ENCODE assay signal across 15 cellular contexts in genomic region chr18:9330419-9330818, GRCh38. TPM values are rescaled to one million over a fixed set of nuclear protein-coding genes. Genes with fewer than 3 reads are reported as not detected.
A peak's percentile ranks its signal among the peaks of the same experiment; 100 is the strongest.
DNase-seq lines count a peak whose midpoint lies in the region; ATAC-seq and TF ChIP-seq lines count a peak whose summit lies in the region.
"Had no signal": no experiment of that assay in that cellular context is flagged by ENCODE, and none has a peak within 500 bp of the region (broad histone marks: within the 10 kb centered on the region; RNA-seq: fewer than 3 reads in every experiment).

No MANE protein-coding gene starts in this region.

- no peaks in the 10 kb centered on the region for H3K36me3 ChIP-seq in neural progenitor cell

- H2AFZ ChIP-seq in neural progenitor cell (replicated peaks), result no peak overlapping the region

- H4K20me1 ChIP-seq in neural progenitor cell (ENCODE audit: low read depth), result no peaks in the 10 kb centered on the region

- peaks cover 4% of the 10 kb centered on the region for H3K4me1 Mint-ChIP-seq in activated T-helper 17 cell treated with anti-CD3 and anti-CD28 coated beads, Interleukin-2, amount 50 U/mL, for 72 hours
- peaks cover 10% of the 10 kb centered on the region for H3K4me1 Mint-ChIP-seq in neural progenitor cell
- H3K4me1 Mint-ChIP-seq in activated T-helper 2 cell treated with anti-CD3 and anti-CD28 coated beads, Interferon-gamma antibody, Interleukin-2, Interleukin-4, amounts not matched to agents 10 μg/mL and 5 μg/mL and 100 μg/mL, durations not matched to agents 14 hours and 24 hours and 36 hours (ENCODE audit: low read depth), result peaks cover 3% of the 10 kb centered on the region

- peaks cover 3% of the 10 kb centered on the region for H3K79me2 ChIP-seq in neural progenitor cell (ENCODE audit: low read depth)

- no peak for ATAC-seq in activated T-helper 17 cell treated with anti-CD3 and anti-CD28 coated beads, Interleukin-2, amount 50 U/mL, for 72 hours (replicated peaks)
- ATAC-seq in left lobe of liver, result no peak
- ATAC-seq: CD8-positive, alpha-beta T cell; GM12878 had no signal

- H3F3A ChIP-seq in neural progenitor cell (ENCODE audit: low read depth), result peaks cover 15% of the 10 kb centered on the region

- no peak overlapping the region for H3K4me2 ChIP-seq in neural progenitor cell

- H3K9me3 ChIP-seq in neural progenitor cell (ENCODE audit: low read depth), result no peaks in the 10 kb centered on the region
- H3K9me3 ChIP-seq: Caco-2 had no signal

- peaks cover 3% of the 10 kb centered on the region for H3K27me3 Mint-ChIP-seq in activated T-helper 17 cell treated with anti-CD3 and anti-CD28 coated beads, Interleukin-2, amount 50 U/mL, for 72 hours
- H3K27me3 Mint-ChIP-seq in neural progenitor cell (ENCODE audit: insufficient read depth, low read depth), result peaks cover 5% of the 10 kb centered on the region
- peaks cover 50% of the 10 kb centered on the region for H3K27me3 Mint-ChIP-seq in activated T-helper 2 cell treated with anti-CD3 and anti-CD28 coated beads, Interferon-gamma antibody, Interleukin-2, Interleukin-4, amounts not matched to agents 10 μg/mL and 5 μg/mL and 100 μg/mL, durations not matched to agents 14 hours and 24 hours and 36 hours (ENCODE audit: low read depth)

- H3K4me3 Mint-ChIP-seq in activated T-helper 17 cell treated with anti-CD3 and anti-CD28 coated beads, Interleukin-2, amount 50 U/mL, for 72 hours, result no peak overlapping the region
- H3K4me3 Mint-ChIP-seq in neural progenitor cell, result no peak overlapping the region
- H3K4me3 Mint-ChIP-seq in activated T-helper 2 cell treated with anti-CD3 and anti-CD28 coated beads, Interferon-gamma antibody, Interleukin-2, Interleukin-4, amounts not matched to agents 10 μg/mL and 5 μg/mL and 100 μg/mL, durations not matched to agents 14 hours and 24 hours and 36 hours (ENCODE audit: low read depth), result no peak overlapping the region
- H3K4me3 Mint-ChIP-seq: B cell; CD14-positive monocyte; CD8-positive, alpha-beta T cell; HFFc6 had no signal

- H3K4me3 ChIP-seq in neural progenitor cell, result no peak overlapping the region
- H3K4me3 ChIP-seq: GM12878 had no signal

- H3K27ac ChIP-seq in C4-2B (peak overlapping the region; percentile 26; the same call in 1 of the 2 replicates), neural progenitor cell (no peak overlapping the region)

- peak overlapping the region; percentile 5 for H3K27ac Mint-ChIP-seq in activated T-helper 17 cell treated with anti-CD3 and anti-CD28 coated beads, Interleukin-2, amount 50 U/mL, for 72 hours
- H3K27ac Mint-ChIP-seq in neural progenitor cell, result no peak overlapping the region
- H3K27ac Mint-ChIP-seq in activated T-helper 2 cell treated with anti-CD3 and anti-CD28 coated beads, Interferon-gamma antibody, Interleukin-2, Interleukin-4, amounts not matched to agents 10 μg/mL and 5 μg/mL and 100 μg/mL, durations not matched to agents 14 hours and 24 hours and 36 hours, result no peak overlapping the region
- H3K27ac Mint-ChIP-seq: B cell; CD8-positive, alpha-beta T cell; HFFc6 had no signal

- no peak overlapping the region for H3K9ac ChIP-seq in neural progenitor cell

- no peaks in the 10 kb centered on the region for H3K4me1 ChIP-seq in neural progenitor cell
- H3K4me1 ChIP-seq: Caco-2 had no signal

- intact Hi-C loops in activated T-helper 2 cell treated with anti-CD3 and anti-CD28 coated beads, Interferon-gamma antibody, Interleukin-2, Interleukin-4, amounts not matched to agents 10 μg/mL and 5 μg/mL and 100 μg/mL, durations not matched to agents 14 hours and 24 hours and 36 hours (cut with micrococcal nuclease), result loop anchor here (5.0 to 10.0 kb wide), 4 partner anchors 258 to 628 kb away; partner anchors contain the start of genes PPP4R1 and VAPA

- TF ChIP-seq CTCF in C4-2B (conservative IDR thresholded peaks at IDR 0.05) (no peak), neural progenitor cell (IDR thresholded peaks at IDR 0.05) (no peak)

- peaks cover 14% of the 10 kb centered on the region for H3K27me3 ChIP-seq in neural progenitor cell

- H3K9me3 Mint-ChIP-seq in activated T-helper 17 cell treated with anti-CD3 and anti-CD28 coated beads, Interleukin-2, amount 50 U/mL, for 72 hours, result no peaks in the 10 kb centered on the region
- H3K9me3 Mint-ChIP-seq in neural progenitor cell, result peaks cover 18% of the 10 kb centered on the region
- peaks cover 6% of the 10 kb centered on the region for H3K9me3 Mint-ChIP-seq in activated T-helper 2 cell treated with anti-CD3 and anti-CD28 coated beads, Interferon-gamma antibody, Interleukin-2, Interleukin-4, amounts not matched to agents 10 μg/mL and 5 μg/mL and 100 μg/mL, durations not matched to agents 14 hours and 24 hours and 36 hours
- H3K9me3 Mint-ChIP-seq: CD8-positive, alpha-beta T cell had no signal

- H3K36me3 Mint-ChIP-seq in activated T-helper 17 cell treated with anti-CD3 and anti-CD28 coated beads, Interleukin-2, amount 50 U/mL, for 72 hours (ENCODE audit: low read depth), result no peaks in the 10 kb centered on the region
- H3K36me3 Mint-ChIP-seq in neural progenitor cell, result peaks cover 5% of the 10 kb centered on the region
- no peaks in the 10 kb centered on the region for H3K36me3 Mint-ChIP-seq in activated T-helper 2 cell treated with anti-CD3 and anti-CD28 coated beads, Interferon-gamma antibody, Interleukin-2, Interleukin-4, amounts not matched to agents 10 μg/mL and 5 μg/mL and 100 μg/mL, durations not matched to agents 14 hours and 24 hours and 36 hours (ENCODE audit: low read depth)
- H3K36me3 Mint-ChIP-seq: CD14-positive monocyte; CD8-positive, alpha-beta T cell had no signal

- peak; percentile 87 for DNase-seq in SK-N-DZ (ENCODE audit: low spot score)
- DNase-seq in neural progenitor cell (ENCODE audit: low spot score), result peak; percentile 4
- no peak for DNase-seq in activated T-helper 2 cell treated with anti-CD3 and anti-CD28 coated beads, Interferon-gamma antibody, Interleukin-2, Interleukin-4, amounts not matched to agents 10 μg/mL and 5 μg/mL and 100 μg/mL, durations not matched to agents 14 hours and 24 hours and 36 hours (ENCODE audit: low spot score)
- DNase-seq in NCI-H1105 (lab: John Stamatoyannopoulos, UW), result no peak
- no peak for DNase-seq in left lobe of liver (ENCODE audit: low spot score)
- DNase-seq: Caco-2; CD8-positive, alpha-beta T cell; DMS79; HCEC 1CT; HFFc6 had no signal

RNA-seq across cellular contexts. Expression of gene TWSG1, which starts 4.2 kb away (rescaled TPM):
- polyA plus RNA-seq in SK-N-DZ (2014; cell fraction: cytosol; rRNA removed), result 21.5 and 27.3 TPM in 2 replicates
- 12.4 and 12.6 TPM in 2 replicates for polyA plus RNA-seq in SK-N-DZ (2014; cell fraction: nucleus; rRNA removed)
- total RNA-seq in activated T-helper 17 cell treated with anti-CD3 and anti-CD28 coated beads, Interleukin-2, amount 50 U/mL, for 72 hours, result 10 to 100 TPM in 1 of 2 donors, 1 to 10 TPM in 1; 9.2 to 19.0 TPM
- total RNA-seq in neural progenitor cell (ENCODE audit: low replicate concordance), result 50.5 and 87.9 TPM in 2 replicates
- 12.1 and 12.9 TPM in 2 replicates for total RNA-seq in activated T-helper 2 cell treated with anti-CD3 and anti-CD28 coated beads, Interferon-gamma antibody, Interleukin-2, Interleukin-4, amounts not matched to agents 10 μg/mL and 5 μg/mL and 100 μg/mL, durations not matched to agents 14 hours and 24 hours and 36 hours
- 4.4 TPM for total RNA-seq in left lobe of liver

Comparison
In these comparisons a context has a peak if more than half of its experiments do, and no peak if none do; other contexts are left out.
1. DNase-seq: peak in SK-N-DZ (single experiment) and neural progenitor cell (single experiment); none in activated T-helper 2 cell treated with anti-CD3 and anti-CD28 coated beads, Interferon-gamma antibody, Interleukin-2, Interleukin-4, amounts not matched to agents 10 μg/mL and 5 μg/mL and 100 μg/mL, durations not matched to agents 14 hours and 24 hours and 36 hours (single experiment), NCI-H1105 (single experiment) and left lobe of liver (single experiment).